ENCODE assay signal across 1 cellular context in genomic region chr19:2782936-2783780, GRCh38.
TF ChIP-seq lines count a peak whose summit lies in the region.

TSS of gene SGTA (minus strand) at chr19:2783273. CDS start at chr19:2769068, 14,205 bp downstream.

TF ChIP-seq in HepG2, 621 proteins besides CTCF, POLR2A, EP300 and RAD21 (continued from another document and continues in another):
- peak; percentile 53; the same call in 1 of the 2 replicates for TF ChIP-seq ZXDC (CRISPR knock-in tag; IDR thresholded peaks at IDR 0.05)
- TF ChIP-seq ZNF614 (CRISPR knock-in tag; IDR thresholded peaks at IDR 0.05; ENCODE audit: borderline replicate concordance), result peak; percentile 73; the same call in 1 of the 2 replicates
- TF ChIP-seq NFATC3 (CRISPR knock-in tag; IDR thresholded peaks at IDR 0.05), result no peak
- peak; percentile 95 for TF ChIP-seq ZNF124 (CRISPR knock-in tag; IDR thresholded peaks at IDR 0.05)
- no peak for TF ChIP-seq MAFF (IDR thresholded peaks at IDR 0.05; ENCODE audit: low read depth, low read length)
- peak; percentile 76 for TF ChIP-seq RARA (CRISPR knock-in tag; IDR thresholded peaks at IDR 0.05)
- peak; percentile 83 for TF ChIP-seq IKZF5 (CRISPR knock-in tag; IDR thresholded peaks at IDR 0.05)
- peak; percentile 47; the same call in 1 of the 2 replicates for TF ChIP-seq JUN (CRISPR knock-in tag; IDR thresholded peaks at IDR 0.05)
- peak; percentile 81; the same call in 1 of the 2 replicates for TF ChIP-seq ZBTB49 (CRISPR knock-in tag; IDR thresholded peaks at IDR 0.05; ENCODE audit: borderline replicate concordance)
- peak; percentile 65 for TF ChIP-seq ZSCAN25 (CRISPR knock-in tag; IDR thresholded peaks at IDR 0.05)
- peak; percentile 92; the same call in 1 of the 2 replicates for TF ChIP-seq HES4 (CRISPR knock-in tag; IDR thresholded peaks at IDR 0.05; ENCODE audit: borderline replicate concordance)
- TF ChIP-seq KLF9 (CRISPR knock-in tag; IDR thresholded peaks at IDR 0.05; ENCODE audit: low read depth), result peak; percentile 87; the same call in 1 of the 2 replicates
- TF ChIP-seq DBP (CRISPR knock-in tag; IDR thresholded peaks at IDR 0.05; ENCODE audit: not compliant biosample characterization), result peak; percentile 93
- TF ChIP-seq LCORL (IDR thresholded peaks at IDR 0.05), result no peak
- TF ChIP-seq LCORL (CRISPR knock-in tag; IDR thresholded peaks at IDR 0.05), result peak; percentile 72; the same call in 1 of the 2 replicates
- peak; percentile 73 for TF ChIP-seq PPARG (CRISPR knock-in tag; conservative IDR thresholded peaks at IDR 0.05)
- TF ChIP-seq TERF1 (CRISPR knock-in tag; IDR thresholded peaks at IDR 0.05), result peak; percentile 92
- TF ChIP-seq ZNF207 (IDR thresholded peaks at IDR 0.05; ENCODE audit: borderline replicate concordance), result no peak
- no peak for TF ChIP-seq HMG20B (CRISPR knock-in tag; conservative IDR thresholded peaks at IDR 0.05)
- TF ChIP-seq ZNF878 (CRISPR knock-in tag; IDR thresholded peaks at IDR 0.05), result peak; percentile 97
- TF ChIP-seq SRY (CRISPR knock-in tag; IDR thresholded peaks at IDR 0.05), result peak; percentile 94
- peak; percentile 78; the same call in 1 of the 2 replicates for TF ChIP-seq ZNF280D (CRISPR knock-in tag; IDR thresholded peaks at IDR 0.05)
- TF ChIP-seq ZNF331 (CRISPR knock-in tag; IDR thresholded peaks at IDR 0.05), result peak; percentile 95
- peak; percentile 74; the same call in 1 of the 2 replicates for TF ChIP-seq ZNF780A (CRISPR knock-in tag; IDR thresholded peaks at IDR 0.05)
- TF ChIP-seq ZNF724P (CRISPR knock-in tag; IDR thresholded peaks at IDR 0.05; ENCODE audit: borderline replicate concordance), result peak; percentile 93; the same call in 1 of the 2 replicates
- TF ChIP-seq ZSCAN22 (CRISPR knock-in tag; IDR thresholded peaks at IDR 0.05), result 0 out of 2 replicates have a peak, but pooled peaks have one; percentile 36
- peak; percentile 4; the same call in 1 of the 2 replicates for TF ChIP-seq MAZ (IDR thresholded peaks at IDR 0.05; ENCODE audit: borderline replicate concordance, low read depth, low read length)
- peak; percentile 90 for TF ChIP-seq MAZ (CRISPR knock-in tag; IDR thresholded peaks at IDR 0.05; ENCODE audit: low read depth)
- TF ChIP-seq HNF1A (IDR thresholded peaks at IDR 0.05; ENCODE audit: low read depth), result peak; percentile 17; the same call in 1 of the 2 replicates
- peak; percentile 76 for TF ChIP-seq HNF1A (CRISPR knock-in tag; IDR thresholded peaks at IDR 0.05; ENCODE audit: borderline replicate concordance)
- peak; percentile 56; the same call in 1 of the 2 replicates for TF ChIP-seq ZBED4 (CRISPR knock-in tag; IDR thresholded peaks at IDR 0.05; ENCODE audit: borderline replicate concordance)
- peak; percentile 82 for TF ChIP-seq FOXK1 (CRISPR knock-in tag; IDR thresholded peaks at IDR 0.05; ENCODE audit: borderline replicate concordance, low read depth)
- TF ChIP-seq ZNF784 (CRISPR knock-in tag; IDR thresholded peaks at IDR 0.05; ENCODE audit: borderline replicate concordance), result 0 out of 2 replicates have a peak, but pooled peaks have one; percentile 69
- no peak for TF ChIP-seq ZNF576 (CRISPR knock-in tag; IDR thresholded peaks at IDR 0.05)
- TF ChIP-seq NFE2L2 (IDR thresholded peaks at IDR 0.05; ENCODE audit: low read length), result no peak
- 0 out of 2 replicates have a peak, but pooled peaks have one; percentile 42 for TF ChIP-seq ATF3 (CRISPR knock-in tag; IDR thresholded peaks at IDR 0.05)
